ENCODE assay signal across 26 cellular contexts in the genomic region with DNA sequence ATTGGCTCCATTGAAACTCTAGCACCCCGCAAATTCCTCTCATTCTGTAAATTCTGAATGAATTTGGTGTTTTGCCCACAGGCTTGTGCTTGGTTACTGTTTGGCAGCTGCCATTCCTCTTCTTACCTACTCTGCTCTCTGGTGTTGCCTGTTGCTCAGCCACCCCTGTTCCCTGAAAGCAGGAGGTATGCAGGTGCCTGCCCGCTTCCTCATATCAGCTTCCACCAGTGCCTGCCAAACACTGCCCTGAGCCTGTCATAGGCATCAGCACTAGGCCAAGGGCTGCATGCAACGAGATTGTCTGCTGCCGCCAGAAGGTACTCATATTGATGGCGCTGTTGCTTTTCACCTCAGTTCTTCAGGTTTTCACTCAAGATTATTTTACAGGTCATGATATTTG.
A peak's percentile ranks its signal among the peaks of the same experiment; 100 is the strongest.
DNase-seq lines count a peak whose midpoint lies in the region; ATAC-seq, FAIRE-seq and TF ChIP-seq lines count a peak whose summit lies in the region.
"Had no signal": no experiment of that assay in that cellular context is flagged by ENCODE, and none has a peak within 500 bp of the region (broad histone marks: within the 10 kb centered on the region; RNA-seq: fewer than 3 reads in every experiment).

No MANE protein-coding gene starts in this region.

- no TSS peak for BruUV-seq in GM12878 (replicated peaks; lab: Mats Ljungman, UMichigan)

- no peak overlapping the region for H3K27ac ChIP-seq in GM12878 (ENCODE audit: control insufficient read depth, insufficient read depth)
- H3K27ac ChIP-seq: neutrophil, psoas muscle, testis, vagina, VCaP had no signal

- H3K4me2 ChIP-seq in GM12878 (ENCODE audit: control insufficient read depth, insufficient read depth), result no peak overlapping the region

- RAD21 ChIA-PET in GM12878 (lab: Charles Lee; ENCODE audit: unreplicated experiment), result interaction anchor here (1.5 kb wide), 1 partner anchor 147 kb away, joined by 3 read pairs; no protein-coding TSS in a partner anchor

- FAIRE-seq in GM12878 (lab: Jason Lieb, UNC) (no peak), GM12892 (lab: Jason Lieb, UNC) (no peak)

- no peak for TF ChIP-seq EP300 in GM12878 (IDR thresholded peaks at IDR 0.05; ENCODE audit: borderline replicate concordance in 1 of 2, control insufficient read depth in 1 of 2, low read depth in 2 of 2, low read length in 2 of 2)

- H3K4me1 ChIP-seq in GM12878 (ENCODE audit: control insufficient read depth, insufficient read depth, low read length), result no peaks in the 10 kb centered on the region
- H3K4me1 ChIP-seq: psoas muscle, testis, vagina had no signal

- H3K79me2 ChIP-seq in GM12878 (ENCODE audit: control insufficient read depth, insufficient read depth, low read length), result no peaks in the 10 kb centered on the region

- H3K9me3 ChIP-seq in GM12878 (replicated peaks; ENCODE audit: control insufficient read depth, insufficient read depth, low read length), result no peaks in the 10 kb centered on the region
- H3K9me3 ChIP-seq: neutrophil, psoas muscle, testis, vagina had no signal

- no peak for TF ChIP-seq CTCF in GM12878 (IDR thresholded peaks at IDR 0.05 in 2 of 3, conservative IDR thresholded peaks at IDR 0.05 in 1 of 3; ENCODE audit: control insufficient read depth in 2 of 3, extremely low read depth in 1 of 3, insufficient read depth in 1 of 3, low read depth in 3 of 3, low read length in 3 of 3)

- H3K36me3 ChIP-seq in GM12878 (ENCODE audit: control insufficient read depth in 2 of 2, insufficient read depth in 2 of 2, low read length in 1 of 2), result no peaks in the 10 kb centered on the region
- H3K36me3 ChIP-seq: neutrophil, vagina had no signal

- SMC1A ChIA-PET in GM12878 (lab: Charles Lee; ENCODE audit: uncharacterized antibody, unreplicated experiment), result interaction anchor here (1.1 kb wide), 1 partner anchor 114 kb away, joined by 3 read pairs; no protein-coding TSS in a partner anchor

- TF ChIP-seq POLR2A in GM12878 (IDR thresholded peaks at IDR 0.05; ENCODE audit: low read depth, low read length) (no peak), GM12892 (IDR thresholded peaks at IDR 0.05; ENCODE audit: low read depth, low read length) (no peak)

- H3K9ac ChIP-seq in GM12878 (ENCODE audit: control insufficient read depth, insufficient read depth, low read length), result no peak overlapping the region

- H2AFZ ChIP-seq in GM12878 (ENCODE audit: control insufficient read depth, low read depth, low read length), result no peak overlapping the region

- H3K4me3 ChIP-seq in GM12878, result no peak overlapping the region
- H3K4me3 ChIP-seq: psoas muscle, testis, vagina had no signal

- POLR2A ChIA-PET in GM12878 (lab: Charles Lee), result interaction anchor here (0.5 kb wide), 1 partner anchor 302 kb away, joined by 3 read pairs; no protein-coding TSS in a partner anchor

- intact Hi-C loops in GM12878 (cut with micrococcal nuclease; ENCODE audit: unreplicated experiment), result no loop called here

- DNase-seq in COLO668 (lab: John Stamatoyannopoulos, UW; ENCODE audit: unreplicated experiment) (peak; percentile 49), GM12878 (ENCODE audit: low read depth, low spot score) (no peak), mucosa of gallbladder (ENCODE audit: low spot score) (peak; percentile 56), GM12892 (ENCODE audit: insufficient read length) (no peak), NOMO-1 treated with dmso at 0.1 percent for 144 hours (lab: John Stamatoyannopoulos, UW; ENCODE audit: unreplicated experiment) (no peak), ureter (ENCODE audit: low spot score) (no peak), SKM-1 (lab: John Stamatoyannopoulos, UW; ENCODE audit: unreplicated experiment) (no peak)
- DNase-seq: activated CD4-positive, alpha-beta T cell treated with anti-CD3 and anti-CD28 coated beads, Interleukin-2, amount 10 ng/mL, durations not matched to agents 24 days and 14 days; activated T-cell treated with anti-CD3 and anti-CD28 coated beads, Interleukin-2, amount 50 U/mL, for 4 hours; CD4-positive, CD25-positive, alpha-beta regulatory T cell; cerebellar nuclear complex; DMS 273 treated with DMSO at 0.1 percent for 48 hours; HFFc6; kidney glomerular epithelial cell; NCI-H1092 treated with DMSO at 0.1 percent for 48 hours; NCI-H187; NCI-H524; psoas muscle; SHP77; stimulated activated naive CD4-positive, alpha-beta T cell; T-helper 9 cell; testis had no signal

- in situ Hi-C loops in GM12878 (cut with MboI), result no loop called here

- no peak for TF ChIP-seq RAD21 in GM12878 (IDR thresholded peaks at IDR 0.05; ENCODE audit: insufficient read depth, low read depth, low read length)

- no peaks in the 10 kb centered on the region for H3K27me3 ChIP-seq in GM12878 (replicated peaks in 1 of 2; ENCODE audit: control insufficient read depth in 2 of 2, insufficient read depth in 2 of 2, low read length in 1 of 2)
- H3K27me3 ChIP-seq: neutrophil, testis, vagina had no signal

- CTCF ChIA-PET in GM12878 (lab: Yijun Ruan, JAX), result no interaction called here

- ATAC-seq in HG02588 (IDR thresholded peaks at IDR 0.05; ENCODE audit: unreplicated experiment) (peak; percentile 45), GM12878 (peak; percentile 68)
- ATAC-seq: activated T-cell treated with anti-CD3 and anti-CD28 coated beads, Interleukin-2, amount 50 U/mL, for 4 hours; psoas muscle had no signal

- H4K20me1 ChIP-seq in GM12878 (ENCODE audit: control insufficient read depth, insufficient read depth), result no peaks in the 10 kb centered on the region

- WGBS in GM12878 (ENCODE audit: insufficient coverage, insufficient replicate concordance, low lambda C conversion rate, missing lambda C conversion rate), result 45% methylated on average over 5 of the region's 5 CpGs

TF ChIP-seq in GM12878, 131 proteins besides CTCF, POLR2A, EP300 and RAD21 (continues in another document):
- TF ChIP-seq ZNF217 (IDR thresholded peaks at IDR 0.05) (no peak), FOS (IDR thresholded peaks at IDR 0.05; ENCODE audit: borderline replicate concordance, extremely low read depth, insufficient read length) (no peak), ATF2 (IDR thresholded peaks at IDR 0.05; ENCODE audit: low read length) (no peak), PAX5 (IDR thresholded peaks at IDR 0.05; ENCODE audit: borderline replicate concordance, low read depth, low read length) (no peak), KDM1A (IDR thresholded peaks at IDR 0.05; ENCODE audit: borderline replicate concordance) (no peak), MLLT1 (IDR thresholded peaks at IDR 0.05) (no peak), PML (IDR thresholded peaks at IDR 0.05; ENCODE audit: low read length) (no peak), WRNIP1 (IDR thresholded peaks at IDR 0.05; ENCODE audit: borderline replicate concordance, low read depth, low read length) (no peak)
- TF ChIP-seq, protein P1, sequence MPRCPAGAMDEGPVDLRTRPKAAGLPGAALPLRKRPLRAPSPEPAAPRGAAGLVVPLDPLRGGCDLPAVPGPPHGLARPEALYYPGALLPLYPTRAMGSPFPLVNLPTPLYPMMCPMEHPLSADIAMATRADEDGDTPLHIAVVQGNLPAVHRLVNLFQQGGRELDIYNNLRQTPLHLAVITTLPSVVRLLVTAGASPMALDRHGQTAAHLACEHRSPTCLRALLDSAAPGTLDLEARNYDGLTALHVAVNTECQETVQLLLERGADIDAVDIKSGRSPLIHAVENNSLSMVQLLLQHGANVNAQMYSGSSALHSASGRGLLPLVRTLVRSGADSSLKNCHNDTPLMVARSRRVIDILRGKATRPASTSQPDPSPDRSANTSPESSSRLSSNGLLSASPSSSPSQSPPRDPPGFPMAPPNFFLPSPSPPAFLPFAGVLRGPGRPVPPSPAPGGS (IDR thresholded peaks at IDR 0.05; ENCODE audit: borderline replicate concordance, insufficient read depth, low read depth, low read length, poor library complexity, severe bottlenecking), result no peak
- TF ChIP-seq, protein P2, sequence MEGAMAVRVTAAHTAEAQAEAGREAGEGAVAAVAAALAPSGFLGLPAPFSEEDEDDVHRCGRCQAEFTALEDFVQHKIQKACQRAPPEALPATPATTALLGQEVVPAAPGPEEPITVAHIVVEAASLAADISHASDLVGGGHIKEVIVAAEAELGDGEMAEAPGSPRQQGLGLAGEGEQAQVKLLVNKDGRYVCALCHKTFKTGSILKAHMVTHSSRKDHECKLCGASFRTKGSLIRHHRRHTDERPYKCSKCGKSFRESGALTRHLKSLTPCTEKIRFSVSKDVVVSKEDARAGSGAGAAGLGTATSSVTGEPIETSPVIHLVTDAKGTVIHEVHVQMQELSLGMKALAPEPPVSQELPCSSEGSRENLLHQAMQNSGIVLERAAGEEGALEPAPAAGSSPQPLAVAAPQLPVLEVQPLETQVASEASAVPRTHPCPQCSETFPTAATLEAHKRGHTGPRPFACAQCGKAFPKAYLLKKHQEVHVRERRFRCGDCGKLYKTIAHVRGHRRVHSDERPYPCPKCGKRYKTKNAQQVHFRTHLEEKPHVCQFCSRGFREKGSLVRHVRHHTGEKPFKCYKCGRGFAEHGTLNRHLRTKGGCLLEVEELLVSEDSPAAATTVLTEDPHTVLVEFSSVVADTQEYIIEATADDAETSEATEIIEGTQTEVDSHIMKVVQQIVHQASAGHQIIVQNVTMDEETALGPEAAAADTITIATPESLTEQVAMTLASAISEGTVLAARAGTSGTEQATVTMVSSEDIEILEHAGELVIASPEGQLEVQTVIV (IDR thresholded peaks at IDR 0.05; ENCODE audit: borderline replicate concordance, partially characterized antibody), result no peak

Comparison
In these comparisons a context has a peak if more than half of its experiments do, and no peak if none do; other contexts are left out.
1. DNase-seq: peak in COLO668 (single experiment) and mucosa of gallbladder (single experiment); none in GM12878 (single experiment), GM12892 (single experiment), NOMO-1 treated with dmso at 0.1 percent for 144 hours (single experiment), ureter (single experiment) and SKM-1 (single experiment).